Comparison of ENCODE assay signal across 1 cellular context in genomic region chr5:151695464-151695863, GRCh38.
TF ChIP-seq lines count a peak whose summit lies in the region.

No MANE protein-coding gene starts in this region.

TF ChIP-seq in GM12878, 131 proteins besides CTCF, POLR2A, EP300 and RAD21:
- TF ChIP-seq USF2 (IDR thresholded peaks at IDR 0.05; ENCODE audit: borderline replicate concordance, low read depth, low read length) = no peak
- no peak for TF ChIP-seq SMAD5 (IDR thresholded peaks at IDR 0.05; ENCODE audit: low read depth)
- no peak for TF ChIP-seq GATAD2B (conservative IDR thresholded peaks at IDR 0.05; ENCODE audit: low read depth)
- no peak for TF ChIP-seq STAT1 (conservative IDR thresholded peaks at IDR 0.05)
- TF ChIP-seq KLF5 (IDR thresholded peaks at IDR 0.05; ENCODE audit: partially characterized antibody) = no peak
- TF ChIP-seq ZBTB33 (IDR thresholded peaks at IDR 0.05) = no peak
- no peak for TF ChIP-seq DPF2 (IDR thresholded peaks at IDR 0.05)
- no peak for TF ChIP-seq MYB (IDR thresholded peaks at IDR 0.05; ENCODE audit: borderline replicate concordance, low read depth, low read length)
- TF ChIP-seq ATF3 (IDR thresholded peaks at IDR 0.05; ENCODE audit: borderline replicate concordance, extremely low read depth, low read depth, low read length) = no peak
- TF ChIP-seq E4F1 (IDR thresholded peaks at IDR 0.05; ENCODE audit: borderline replicate concordance, partially characterized antibody) = no peak
- TF ChIP-seq PRDM15 (CRISPR knock-in tag; IDR thresholded peaks at IDR 0.05) = no peak
- no peak for TF ChIP-seq SIX5 (IDR thresholded peaks at IDR 0.05; ENCODE audit: low read depth, low read length, severe bottlenecking)
- TF ChIP-seq YY1 (IDR thresholded peaks at IDR 0.05; ENCODE audit: low read depth, low read length) = no peak
- no peak for TF ChIP-seq RAD51 (IDR thresholded peaks at IDR 0.05)
